16 cellular contexts compared by ENCODE assay signal in genomic region chr6:48150701-48151100, GRCh38. TPM values are rescaled to one million over a fixed set of nuclear protein-coding genes. Genes with fewer than 3 reads are reported as not detected.
"Had no signal": no experiment of that assay in that cellular context is flagged by ENCODE, and none has a peak within 500 bp of the region (broad histone marks: within the 10 kb centered on the region; RNA-seq: fewer than 3 reads in every experiment).

No MANE protein-coding gene starts in this region.

- ATAC-seq: heart right ventricle; left lung; naive thymus-derived CD4-positive, alpha-beta T cell; pancreas; sciatic nerve; stimulated activated memory B cell treated with anti-CD40 and anti-IgM and Interleukin-4, amounts not matched to agents 10 μg/mL and 1 μg/mL and 100 μg/mL, for 72 hours had no signal

- H3K4me3 ChIP-seq: esophagus squamous epithelium, heart right ventricle, left lung, pancreas, thoracic aorta, upper lobe of left lung had no signal

- H3K36me3 ChIP-seq: esophagus squamous epithelium, heart right ventricle, left lung, pancreas, thoracic aorta, upper lobe of left lung had no signal

- H3K4me1 Mint-ChIP-seq: activated naive CD4-positive, alpha-beta T cell treated with anti-CD3 and anti-CD28 coated beads, Interleukin-2, amount 50 U/mL, for 24 hours; naive thymus-derived CD4-positive, alpha-beta T cell; stimulated activated memory B cell treated with anti-CD40 and anti-IgM and Interleukin-4, amounts not matched to agents 10 μg/mL and 1 μg/mL and 100 μg/mL, for 72 hours had no signal

- H3K27me3 Mint-ChIP-seq: stimulated activated memory B cell treated with anti-CD40 and anti-IgM and Interleukin-4, amounts not matched to agents 10 μg/mL and 1 μg/mL and 100 μg/mL, for 72 hours had no signal

- H3K9me3 ChIP-seq: pancreas, thoracic aorta had no signal

- H3K36me3 Mint-ChIP-seq: activated naive CD4-positive, alpha-beta T cell treated with anti-CD3 and anti-CD28 coated beads, Interleukin-2, amount 50 U/mL, for 24 hours; stimulated activated memory B cell treated with anti-CD40 and anti-IgM and Interleukin-4, amounts not matched to agents 10 μg/mL and 1 μg/mL and 100 μg/mL, for 72 hours had no signal

- H3K4me1 ChIP-seq: esophagus squamous epithelium, heart right ventricle, left lung, pancreas, upper lobe of left lung had no signal

- H3K27me3 ChIP-seq: esophagus squamous epithelium, heart right ventricle, left lung, pancreas, upper lobe of left lung had no signal

- H3K27ac ChIP-seq: esophagus squamous epithelium, heart right ventricle, left lung, pancreas, thoracic aorta, upper lobe of left lung had no signal

- DNase-seq: activated CD4-positive, alpha-beta T cell treated with anti-CD3 and anti-CD28 coated beads, Interleukin-2, amount 50 U/mL, for 4 hours; activated gamma-delta T cell; cerebellar nuclear complex; effector CD8-positive, alpha-beta T cell; esophagus squamous epithelium; heart right ventricle; naive thymus-derived CD4-positive, alpha-beta T cell; stimulated activated CD4-positive, alpha-beta T cell treated with anti-CD3 and anti-CD28 coated beads, Interleukin-4, amount 100 ng/mL, for 4 hours; upper lobe of left lung had no signal

- H3K27ac Mint-ChIP-seq: activated naive CD4-positive, alpha-beta T cell treated with anti-CD3 and anti-CD28 coated beads, Interleukin-2, amount 50 U/mL, for 24 hours; naive thymus-derived CD4-positive, alpha-beta T cell; stimulated activated memory B cell treated with anti-CD40 and anti-IgM and Interleukin-4, amounts not matched to agents 10 μg/mL and 1 μg/mL and 100 μg/mL, for 72 hours; T-helper 2 cell treated with Interferon-gamma antibody and Interleukin-4, amounts not matched to agents 5 μg/mL and 100 μg/mL, for 36 hours had no signal

- H3K4me3 Mint-ChIP-seq: activated naive CD4-positive, alpha-beta T cell treated with anti-CD3 and anti-CD28 coated beads, Interleukin-2, amount 50 U/mL, for 24 hours; naive thymus-derived CD4-positive, alpha-beta T cell; stimulated activated memory B cell treated with anti-CD40 and anti-IgM and Interleukin-4, amounts not matched to agents 10 μg/mL and 1 μg/mL and 100 μg/mL, for 72 hours; T-helper 2 cell treated with Interferon-gamma antibody and Interleukin-4, amounts not matched to agents 5 μg/mL and 100 μg/mL, for 36 hours had no signal

RNA-seq across cellular contexts. Expression of gene PTCHD4, which starts 39.7 kb away (rescaled TPM):
- total RNA-seq: naive thymus-derived CD4-positive, alpha-beta T cell had no signal
